8 cellular contexts compared by ENCODE assay signal in the genomic region with DNA sequence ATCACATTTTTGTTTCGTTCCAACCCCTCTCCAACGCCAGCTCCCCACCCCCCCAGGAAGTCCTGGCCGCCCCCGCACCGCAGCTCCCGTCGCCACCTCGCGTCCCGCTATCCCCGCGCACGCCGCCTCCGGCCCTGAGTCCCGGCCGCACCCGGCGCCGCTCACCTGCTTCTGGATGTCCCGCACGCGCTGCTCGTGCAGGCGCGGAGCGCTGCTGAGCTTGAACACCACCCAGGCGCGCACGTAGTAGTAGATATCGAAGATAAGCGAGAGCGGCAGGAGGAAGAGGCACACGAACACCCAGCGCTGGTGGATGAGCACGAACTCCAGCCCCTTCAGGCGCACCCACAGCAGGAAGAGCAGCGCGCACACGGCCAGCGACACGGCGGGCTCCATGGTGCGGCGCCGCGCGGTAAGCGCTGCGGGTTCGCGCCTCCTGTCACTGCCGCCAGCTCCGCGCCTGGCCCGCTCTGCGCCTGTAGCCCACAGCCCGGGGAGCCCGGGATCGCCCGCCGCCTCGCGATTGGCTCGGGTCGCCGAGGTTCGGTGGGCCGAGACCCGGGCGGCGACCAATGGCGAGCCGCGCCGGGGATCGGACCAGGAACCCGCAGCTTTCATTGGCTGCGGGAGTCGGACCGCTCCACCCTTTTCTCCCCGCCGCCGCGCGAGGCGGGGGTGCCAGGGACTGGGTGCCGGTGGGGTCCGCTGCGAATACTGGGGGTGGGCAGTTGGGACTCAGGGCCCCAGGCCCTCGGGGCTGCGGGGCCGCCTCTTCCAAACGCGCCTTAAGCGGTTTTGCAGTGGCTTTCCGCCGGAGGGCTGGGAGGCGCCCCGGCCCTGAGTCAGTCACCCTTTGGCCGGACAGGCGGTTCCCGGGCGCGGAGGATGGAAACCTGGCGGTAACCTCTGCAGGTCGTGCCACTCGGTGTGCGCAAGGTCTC. TPM values are rescaled to one million over a fixed set of nuclear protein-coding genes. Genes with fewer than 3 reads are reported as not detected.
DNase-seq lines count a peak whose midpoint lies in the region; ATAC-seq and TF ChIP-seq lines count a peak whose summit lies in the region.

A gene with protein sequence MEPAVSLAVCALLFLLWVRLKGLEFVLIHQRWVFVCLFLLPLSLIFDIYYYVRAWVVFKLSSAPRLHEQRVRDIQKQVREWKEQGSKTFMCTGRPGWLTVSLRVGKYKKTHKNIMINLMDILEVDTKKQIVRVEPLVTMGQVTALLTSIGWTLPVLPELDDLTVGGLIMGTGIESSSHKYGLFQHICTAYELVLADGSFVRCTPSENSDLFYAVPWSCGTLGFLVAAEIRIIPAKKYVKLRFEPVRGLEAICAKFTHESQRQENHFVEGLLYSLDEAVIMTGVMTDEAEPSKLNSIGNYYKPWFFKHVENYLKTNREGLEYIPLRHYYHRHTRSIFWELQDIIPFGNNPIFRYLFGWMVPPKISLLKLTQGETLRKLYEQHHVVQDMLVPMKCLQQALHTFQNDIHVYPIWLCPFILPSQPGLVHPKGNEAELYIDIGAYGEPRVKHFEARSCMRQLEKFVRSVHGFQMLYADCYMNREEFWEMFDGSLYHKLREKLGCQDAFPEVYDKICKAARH (minus strand): TSS at position 472 of the 941 bp plus-strand sequence. CDS start 76 bp downstream, at position 396.

- TF ChIP-seq POLR2A in GM19099 (IDR thresholded peaks at IDR 0.05; ENCODE audit: extremely low read depth, insufficient read length, low read depth) = peak; percentile 96
- no peak for TF ChIP-seq POLR2A in lower leg skin (IDR thresholded peaks at IDR 0.05)

- TF ChIP-seq CTCF in BE2C (IDR thresholded peaks at IDR 0.05; ENCODE audit: low read depth, low read length) (no peak), lower leg skin (IDR thresholded peaks at IDR 0.05) (no peak)

- H3K4me1 ChIP-seq in BE2C = no peaks in the 10 kb centered on the region; the same call in 1 of the 2 replicates
- peaks cover 26 to 27% of the 10 kb centered on the region in 2 donors for H3K4me1 ChIP-seq in duodenal mucosa (ENCODE audit: control insufficient read depth in 1 of 2, insufficient read depth in 2 of 2, low read length in 2 of 2)

- H3K4me3 ChIP-seq in BE2C (ENCODE audit: low read depth, low read length) (peak within 1 kb of the TSS; percentile 71), duodenal mucosa (ENCODE audit: low read depth in 1 of 2, low read length in 2 of 2) (peak within 1 kb of the TSS; percentile 84 to 93), lower leg skin (ENCODE audit: low read depth, poor library complexity, severe bottlenecking) (peak within 1 kb of the TSS; percentile 83)

- 1% methylated on average over 56 to 61 of the region's 109 CpGs for WGBS in lower leg skin, 2 donors

- intact Hi-C loops in lower leg skin (cut with DNase I; ENCODE audit: low total_unique reads) = no loop called here

- H3K36me3 ChIP-seq in BE2C (peaks cover 5% of the 10 kb centered on the region), duodenal mucosa (ENCODE audit: control insufficient read depth in 1 of 2, insufficient read depth in 2 of 2, low read length in 2 of 2) (peaks cover 0 to 16% of the 10 kb centered on the region in 2 donors)

- H3K9me3 ChIP-seq in BE2C = no peaks in the 10 kb centered on the region
- no peaks in the 10 kb centered on the region for H3K9me3 ChIP-seq in duodenal mucosa (ENCODE audit: control insufficient read depth in 1 of 2, low read length in 2 of 2)

- ATAC-seq in HG03378 (IDR thresholded peaks at IDR 0.05; ENCODE audit: unreplicated experiment) = peak; percentile 72

- no peak within 1 kb of the TSS for H3K27ac ChIP-seq in duodenal mucosa (ENCODE audit: low read depth, low read length)

- DNase-seq in BE2C = peak; percentile 86
- DNase-seq in NCI-H69 (lab: John Stamatoyannopoulos, UW) = peak; percentile 92
- DNase-seq in activated CD4-positive, alpha-beta T cell treated with anti-CD3 and anti-CD28 coated beads, Interleukin-2, amount 50 U/mL, for 48 hours = peak; percentile 80 to 82
- peak; percentile 73 to 93 for DNase-seq in lower leg skin (ENCODE audit: low spot score in 2 of 2)
- DNase-seq in stimulated activated CD4-positive, alpha-beta T cell treated with anti-CD3 and anti-CD28 coated beads, TNF-alpha, amount 100 ng/mL, for 1 hour (ENCODE audit: low read depth in 3 of 3, low spot score in 1 of 3) = peak in 2 of 3 donors; percentile 48 to 64

- H3K27me3 ChIP-seq in BE2C (no peaks in the 10 kb centered on the region), duodenal mucosa (ENCODE audit: control insufficient read depth in 1 of 2, insufficient read depth in 2 of 2, low read length in 2 of 2) (no peaks in the 10 kb centered on the region)

- peak within 1 kb of the TSS; percentile 42 to 94 for H3K9ac ChIP-seq in duodenal mucosa (ENCODE audit: low read depth in 1 of 2, low read length in 2 of 2)

RNA-seq across cellular contexts. Expression of the gene that starts here (rescaled TPM):
- 84.0 TPM for polyA plus RNA-seq in BE2C (2012; ENCODE audit: insufficient read depth, insufficient read length, low read depth)
- 100 to 1,000 TPM; 299 to 488 (median 404) TPM for total RNA-seq in lower leg skin
